26 cellular contexts compared by ENCODE assay signal in the genomic region with DNA sequence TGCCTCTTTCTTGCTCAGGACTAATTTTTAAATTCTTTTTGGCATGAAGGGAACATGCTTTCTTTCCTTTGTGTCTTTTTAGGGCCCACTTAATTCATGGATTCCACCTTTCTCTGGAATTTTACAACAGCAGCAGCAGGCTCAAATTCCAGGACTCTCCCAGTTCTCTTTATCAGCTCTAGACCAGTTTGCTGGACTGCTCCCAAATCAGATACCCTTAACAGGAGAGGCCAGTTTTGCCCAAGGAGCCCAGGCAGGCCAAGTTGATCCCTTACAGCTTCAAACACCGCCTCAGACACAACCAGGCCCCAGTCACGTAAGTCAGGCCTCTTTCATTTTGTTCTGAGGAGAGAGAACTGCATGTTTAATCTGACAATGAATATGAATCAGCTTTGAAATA. TPM values are rescaled to one million over a fixed set of nuclear protein-coding genes. Genes with fewer than 3 reads are reported as not detected.
A peak's percentile ranks its signal among the peaks of the same experiment; 100 is the strongest.
DNase-seq lines count a peak whose midpoint lies in the region; ATAC-seq, FAIRE-seq and TF ChIP-seq lines count a peak whose summit lies in the region.
"Had no signal": no experiment of that assay in that cellular context is flagged by ENCODE, and none has a peak within 500 bp of the region (broad histone marks: within the 10 kb centered on the region; RNA-seq: fewer than 3 reads in every experiment).

No MANE protein-coding gene starts in this region.

- no peak overlapping the region for H3K4me3 ChIP-seq in colonic mucosa
- no peak overlapping the region for H3K4me3 ChIP-seq in lung
- no peak overlapping the region for H3K4me3 ChIP-seq in small intestine (ENCODE audit: low read depth in 1 of 2, low read length in 2 of 2)
- H3K4me3 ChIP-seq: dorsolateral prefrontal cortex, gastroesophageal sphincter, skin epidermis, thoracic aorta had no signal

- no peaks in the 10 kb centered on the region for H3K27me3 ChIP-seq in colonic mucosa
- H3K27me3 ChIP-seq in lung (ENCODE audit: control insufficient read depth, insufficient read depth), result no peaks in the 10 kb centered on the region
- H3K27me3 ChIP-seq in small intestine (ENCODE audit: control insufficient read depth in 2 of 2, insufficient read depth in 2 of 2, low read length in 2 of 2), result no peaks in the 10 kb centered on the region
- H3K27me3 ChIP-seq: gastroesophageal sphincter had no signal

- H3K9ac ChIP-seq in colonic mucosa (ENCODE audit: low read depth in 2 of 2, low read length in 2 of 2), result no peak overlapping the region

- WGBS in lung, 2 donors, result 45 to 76% methylated on average over 2 of the region's 2 CpGs
- 21 to 51% (median 23%) methylated on average over 2 of the region's 2 CpGs for WGBS in small intestine, 3 donors

- TF ChIP-seq CTCF in colonic mucosa (IDR thresholded peaks at IDR 0.05) (no peak), lung (IDR thresholded peaks at IDR 0.05; ENCODE audit: control extremely low read depth, extremely low read depth) (no peak)

- TF ChIP-seq POLR2A in erythroblast (IDR thresholded peaks at IDR 0.05; ENCODE audit: low read length), result no peak

- H3K27ac ChIP-seq in colonic mucosa, result no peak overlapping the region
- H3K27ac ChIP-seq in lung (ENCODE audit: low read depth in 1 of 2, low read length in 1 of 2), result peak overlapping the region in 1 of 2 donors; percentile 53
- H3K27ac ChIP-seq in small intestine (ENCODE audit: low read depth in 1 of 2, low read length in 1 of 2), result no peak overlapping the region
- H3K27ac ChIP-seq: dorsolateral prefrontal cortex, gastroesophageal sphincter, skin epidermis, thoracic aorta had no signal

- H3K4me1 ChIP-seq in colonic mucosa, result no peaks in the 10 kb centered on the region
- H3K4me1 ChIP-seq in lung (ENCODE audit: control insufficient read depth in 2 of 2, insufficient read depth in 2 of 2, low read length in 2 of 2), result no peaks in the 10 kb centered on the region
- H3K4me1 ChIP-seq in small intestine (ENCODE audit: control insufficient read depth in 2 of 2, insufficient read depth in 1 of 2, low read depth in 1 of 2, low read length in 1 of 2), result peaks cover 0 to 2% of the 10 kb centered on the region in 2 donors
- H3K4me1 ChIP-seq: gastroesophageal sphincter had no signal

- H3K36me3 ChIP-seq in colonic mucosa (no peaks in the 10 kb centered on the region), lung (ENCODE audit: control insufficient read depth in 2 of 2, insufficient read depth in 2 of 2, low read length in 2 of 2) (no peaks in the 10 kb centered on the region), small intestine (ENCODE audit: control insufficient read depth in 2 of 2, insufficient read depth in 2 of 2, low read length in 2 of 2) (no peaks in the 10 kb centered on the region)
- H3K36me3 ChIP-seq: gastroesophageal sphincter, thoracic aorta had no signal

- intact Hi-C loops in colonic mucosa (cut with DNase I), result no loop called here

- ATAC-seq in lung (ENCODE audit: insufficient read depth, low FRiP score), result no peak
- ATAC-seq: gastroesophageal sphincter had no signal

- no peak for FAIRE-seq in small intestine (lab: Jason Lieb, UNC)

- peak; percentile 2 for DNase-seq in HuH-7.5 (ENCODE audit: low spot score)
- DNase-seq in colonic mucosa, result peak; percentile 18
- peak; percentile 52 for DNase-seq in lung (ENCODE audit: low spot score)
- DNase-seq in small intestine, result peak; percentile 86
- no peak for DNase-seq in erythroblast (lab: John Stamatoyannopoulos, UW)
- no peak for DNase-seq in stimulated activated CD4-positive, alpha-beta T cell treated with anti-CD3 and anti-CD28 coated beads, Interleukin-4, amount 100 ng/mL, for 4 hours
- DNase-seq in MV-4-11 (lab: John Stamatoyannopoulos, UW), result no peak
- no peak for DNase-seq in hepatic stellate cell (ENCODE audit: low spot score)
- DNase-seq: activated CD4-positive, alpha-beta T cell treated with anti-CD3 and anti-CD28 coated beads, Interleukin-2, amount 10 ng/mL, durations not matched to agents 24 days and 14 days; CD8-positive, alpha-beta memory T cell; DMS79 treated with DMSO at 0.1 percent for 48 hours; dorsolateral prefrontal cortex; KBM-7; naive B cell; NCI-H1048; NCI-H2107; NCI-H510A treated with DMSO at 0.1 percent for 48 hours; posterior cingulate gyrus; Right ventricle myocardium superior; SW 1271 had no signal

- H3K9me3 ChIP-seq in colonic mucosa (no peaks in the 10 kb centered on the region), lung (ENCODE audit: control insufficient read depth in 2 of 2, insufficient read depth in 1 of 2, low read length in 1 of 2) (no peaks in the 10 kb centered on the region), small intestine (ENCODE audit: control insufficient read depth, low read depth) (no peaks in the 10 kb centered on the region)
- H3K9me3 ChIP-seq: gastroesophageal sphincter, thoracic aorta had no signal

RNA-seq across cellular contexts. Expression of a gene that starts 2.3 kb away (rescaled TPM):
- total RNA-seq in colonic mucosa, result under 1 TPM in 1 of 2 donors, not detected in 1; 0.90 TPM
- 1 to 10 TPM; 2.4 to 8.8 TPM for total RNA-seq in lung
- polyA plus RNA-seq in lung, result 1 to 10 TPM; 1.6 to 3.2 TPM
- polyA plus RNA-seq in small intestine, result 1 to 10 TPM in 1 of 3 donors, under 1 TPM in 1, not detected in 1; 0.89 to 1.7 TPM
- total RNA-seq: activated CD4-positive, alpha-beta T cell treated with anti-CD3 and anti-CD28 coated beads, Interleukin-2, amount 10 ng/mL, durations not matched to agents 24 days and 14 days; activated T-helper 2 cell treated with anti-CD3 and anti-CD28 coated beads, Interferon-gamma antibody, Interleukin-2, Interleukin-4, amounts not matched to agents 10 μg/mL and 5 μg/mL and 100 μg/mL, durations not matched to agents 14 hours and 24 hours and 36 hours; CD8-positive, alpha-beta memory T cell; dorsolateral prefrontal cortex; lower leg skin; Right ventricle myocardium superior; thoracic aorta had no signal
- polyA plus RNA-seq: CD8-positive, alpha-beta memory T cell had no signal

RNA-seq across cellular contexts. Expression of a gene that starts 28.1 kb away (rescaled TPM):
- under 1 TPM in 1 of 2 donors, not detected in 1; 0.49 TPM for total RNA-seq in colonic mucosa
- 1 to 10 TPM in 1 of 2 donors, not detected in 1; 6.0 TPM for total RNA-seq in lung
- under 1 TPM in 1 of 2 donors, not detected in 1; 0.87 TPM for polyA plus RNA-seq in lung
- polyA plus RNA-seq in small intestine, result 10 to 100 TPM in 1 of 3 donors, not detected in 2; 15.1 TPM
- total RNA-seq: activated CD4-positive, alpha-beta T cell treated with anti-CD3 and anti-CD28 coated beads, Interleukin-2, amount 10 ng/mL, durations not matched to agents 24 days and 14 days; activated T-helper 2 cell treated with anti-CD3 and anti-CD28 coated beads, Interferon-gamma antibody, Interleukin-2, Interleukin-4, amounts not matched to agents 10 μg/mL and 5 μg/mL and 100 μg/mL, durations not matched to agents 14 hours and 24 hours and 36 hours; CD8-positive, alpha-beta memory T cell; dorsolateral prefrontal cortex; lower leg skin; Right ventricle myocardium superior; thoracic aorta had no signal
- polyA plus RNA-seq: CD8-positive, alpha-beta memory T cell had no signal

RNA-seq across cellular contexts. Expression of a gene that starts 43.8 kb away (rescaled TPM):
- total RNA-seq in colonic mucosa, result not detected
- not detected for total RNA-seq in lung
- polyA plus RNA-seq in lung, result not detected
- under 1 TPM in 1 of 3 donors, not detected in 2; 0.03 TPM for polyA plus RNA-seq in small intestine
- total RNA-seq: activated CD4-positive, alpha-beta T cell treated with anti-CD3 and anti-CD28 coated beads, Interleukin-2, amount 10 ng/mL, durations not matched to agents 24 days and 14 days; activated T-helper 2 cell treated with anti-CD3 and anti-CD28 coated beads, Interferon-gamma antibody, Interleukin-2, Interleukin-4, amounts not matched to agents 10 μg/mL and 5 μg/mL and 100 μg/mL, durations not matched to agents 14 hours and 24 hours and 36 hours; CD8-positive, alpha-beta memory T cell; dorsolateral prefrontal cortex; gastroesophageal sphincter; lower leg skin; Right ventricle myocardium superior; thoracic aorta had no signal
- polyA plus RNA-seq: CD8-positive, alpha-beta memory T cell; esophagus had no signal

RNA-seq across cellular contexts. Expression of a gene that starts 44.6 kb away (rescaled TPM):
- total RNA-seq in colonic mucosa (not detected), lung (not detected)
- polyA plus RNA-seq in lung (not detected), small intestine (not detected)
- total RNA-seq: activated CD4-positive, alpha-beta T cell treated with anti-CD3 and anti-CD28 coated beads, Interleukin-2, amount 10 ng/mL, durations not matched to agents 24 days and 14 days; activated T-helper 2 cell treated with anti-CD3 and anti-CD28 coated beads, Interferon-gamma antibody, Interleukin-2, Interleukin-4, amounts not matched to agents 10 μg/mL and 5 μg/mL and 100 μg/mL, durations not matched to agents 14 hours and 24 hours and 36 hours; CD8-positive, alpha-beta memory T cell; dorsolateral prefrontal cortex; gastroesophageal sphincter; lower leg skin; Right ventricle myocardium superior; thoracic aorta had no signal
- polyA plus RNA-seq: CD8-positive, alpha-beta memory T cell; esophagus had no signal

Comparison
In these comparisons a context has a peak if more than half of its experiments do, and no peak if none do; other contexts are left out.
1. DNase-seq: peak in HuH-7.5 (single experiment), colonic mucosa (single experiment), lung (single experiment) and small intestine (single experiment); none in erythroblast (0 of 2), stimulated activated CD4-positive, alpha-beta T cell treated with anti-CD3 and anti-CD28 coated beads, Interleukin-4, amount 100 ng/mL, for 4 hours (0 of 2), MV-4-11 (single experiment) and hepatic stellate cell (single experiment).